In the genomic region with DNA sequence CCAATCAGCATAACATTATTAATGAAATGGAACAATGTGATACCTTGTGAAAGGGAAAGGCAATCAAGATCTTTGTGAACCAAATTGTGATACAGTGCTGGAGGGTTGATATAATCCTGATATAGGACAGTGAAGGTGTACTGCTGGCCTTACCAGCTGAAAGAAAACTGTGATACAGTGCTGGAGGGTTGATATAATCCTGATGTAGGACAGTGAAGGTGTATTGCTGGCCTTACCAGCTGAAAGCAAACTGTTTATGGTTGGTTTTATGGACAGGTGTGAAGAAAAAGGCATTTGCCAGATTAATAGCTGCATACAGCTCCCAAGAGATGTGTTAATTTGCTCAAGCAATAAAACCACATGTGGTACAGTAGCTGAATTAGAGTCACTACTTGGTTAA, we compare ENCODE assay signal across 22 cellular contexts.
DNase-seq lines count a peak whose midpoint lies in the region; ATAC-seq and TF ChIP-seq lines count a peak whose summit lies in the region.
"Had no signal": no experiment of that assay in that cellular context is flagged by ENCODE, and none has a peak within 500 bp of the region (broad histone marks: within the 10 kb centered on the region; RNA-seq: fewer than 3 reads in every experiment).

No MANE protein-coding gene starts in this region.

- intact Hi-C loops in A673 (cut with micrococcal nuclease; ENCODE audit: unreplicated experiment): no loop called here

- peak; percentile 15 for DNase-seq in A673 (ENCODE audit: low spot score)
- DNase-seq in DMS 273 treated with DMSO at 0.1 percent for 48 hours (lab: John Stamatoyannopoulos, UW): peak; percentile 38
- DNase-seq in NCI-H2171 (lab: John Stamatoyannopoulos, UW): peak; percentile 62
- no peak for DNase-seq in SKM-1 treated with dmso at 0.1 percent for 144 hours (lab: John Stamatoyannopoulos, UW; ENCODE audit: unreplicated experiment)
- no peak for DNase-seq in NCI-H774 (lab: John Stamatoyannopoulos, UW)
- DNase-seq: ACHN; BE2C; C1 segment of cervical spinal cord; CD4-positive, alpha-beta memory T cell; CD4-positive, CD25-positive, alpha-beta regulatory T cell; CD8-positive, alpha-beta memory T cell; COR-L47; DMS153; DMS53; DMS79; DND-41; EL; GDM1 had no signal

- no peak for TF ChIP-seq CTCF in A673 (conservative IDR thresholded peaks at IDR 0.05; ENCODE audit: low read depth, low read length)

- no peak overlapping the region for H3K4me3 ChIP-seq in A673 (ENCODE audit: low read depth, low read length, poor library complexity, severe bottlenecking)
- H3K4me3 ChIP-seq: A549, BLaER1 had no signal

- BruUV-seq in A673 (replicated peaks; lab: Mats Ljungman, UMichigan): no TSS peak

- H3K27ac ChIP-seq in A673 (ENCODE audit: low read depth, low read length, poor library complexity, severe bottlenecking): no peak overlapping the region
- H3K27ac ChIP-seq: 22Rv1, A549, BLaER1 had no signal

- POLR2A ChIA-PET in A673 (lab: Charles Lee; ENCODE audit: low non-redundant PET): no interaction called here

- no peaks in the 10 kb centered on the region for H3K36me3 ChIP-seq in A673 (ENCODE audit: insufficient read depth, low read length, poor library complexity, severe bottlenecking)
- H3K36me3 ChIP-seq: BE2C, BLaER1 had no signal

- H3K9me3 ChIP-seq in A673 (ENCODE audit: low read depth, low read length, poor library complexity, severe bottlenecking): no peaks in the 10 kb centered on the region
- H3K9me3 ChIP-seq: A549, BE2C, BLaER1 had no signal

- CTCF ChIA-PET in A673 (lab: Charles Lee): no interaction called here

- H3K4me1 ChIP-seq in A673 (ENCODE audit: insufficient read depth, low read length, poor library complexity, severe bottlenecking): peaks cover 18% of the 10 kb centered on the region
- H3K4me1 ChIP-seq: A549, BE2C, BLaER1 had no signal

- no peaks in the 10 kb centered on the region for H3K27me3 ChIP-seq in A673 (replicated peaks; ENCODE audit: insufficient read depth, low read depth, low read length, poor library complexity)
- H3K27me3 ChIP-seq: BE2C, BLaER1 had no signal

- no peak for ATAC-seq in GM21381 (IDR thresholded peaks at IDR 0.05; ENCODE audit: unreplicated experiment)
- ATAC-seq: A549 had no signal

Comparison
In these comparisons a context has a peak if more than half of its experiments do, and no peak if none do; other contexts are left out.
1. DNase-seq: peak in A673 (single experiment), DMS 273 treated with DMSO at 0.1 percent for 48 hours (single experiment) and NCI-H2171 (single experiment); none in SKM-1 treated with dmso at 0.1 percent for 144 hours (single experiment) and NCI-H774 (single experiment).